ENCODE assay signal across 24 cellular contexts in genomic region chr4:143291334-143291733, GRCh38.
"Had no signal": no experiment of that assay in that cellular context is flagged by ENCODE, and none has a peak within 500 bp of the region (broad histone marks: within the 10 kb centered on the region; RNA-seq: fewer than 3 reads in every experiment).

No MANE protein-coding gene starts in this region.

- H3K4me1 ChIP-seq: adrenal gland, Peyer's patch, SJSA1 had no signal

- H3K27me3 ChIP-seq: adrenal gland, Peyer's patch had no signal

- H3K9me3 ChIP-seq: adrenal gland, Peyer's patch, SJSA1 had no signal

- H3K4me3 ChIP-seq: adrenal gland, Peyer's patch, SJSA1 had no signal

- H3K27ac ChIP-seq: adrenal gland, Peyer's patch, SJSA1 had no signal

- DNase-seq: activated CD4-positive, alpha-beta T cell treated with anti-CD3 and anti-CD28 coated beads for 4 hours; activated CD8-positive, alpha-beta memory T cell treated with anti-CD3 and anti-CD28 coated beads, Interleukin-2, amount 50 U/mL, for 4 hours; activated CD8-positive, alpha-beta T cell treated with anti-CD3 and anti-CD28 coated beads for 36 hours; activated naive CD4-positive, alpha-beta T cell treated with anti-CD3 and anti-CD28 coated beads, Interleukin-2, amount 50 U/mL, for 16 hours; activated naive CD8-positive, alpha-beta T cell treated with anti-CD3 and anti-CD28 coated beads, Interleukin-2, amount 10 ng/mL, durations not matched to agents 7 days and 5 days; adrenal gland; anterior cingulate cortex; Kasumi-1; KBM-7; NCI-H1092; NCI-H1436 treated with DMSO at 0.1 percent for 48 hours; NCI-H187; NCI-H2081 treated with DMSO at 0.1 percent for 48 hours; NCI-H2171 treated with DMSO at 0.1 percent for 48 hours; NCI-H510A treated with DMSO at 0.1 percent for 48 hours; NCI-H774; NK-92 treated with Interleukin-12 subunit alpha and Interleukin-12 subunit beta, amount 100 ng/mL, for 24 hours; OCI-M1; Peyer's patch; SHP77; SW 1271 had no signal

- H3K36me3 ChIP-seq: adrenal gland, Peyer's patch, SJSA1 had no signal

- ATAC-seq: activated CD4-positive, CD25-positive, alpha-beta regulatory T cell treated with anti-CD3 and anti-CD28 coated beads, Interleukin-2, amount 50 U/mL, for 24 hours; activated CD8-positive, alpha-beta T cell treated with anti-CD3 and anti-CD28 coated beads for 36 hours; SK-N-SH treated with all-trans-retinoic acid at 6 μM for 48 hours had no signal
